8 cellular contexts compared by ENCODE assay signal in the genomic region with DNA sequence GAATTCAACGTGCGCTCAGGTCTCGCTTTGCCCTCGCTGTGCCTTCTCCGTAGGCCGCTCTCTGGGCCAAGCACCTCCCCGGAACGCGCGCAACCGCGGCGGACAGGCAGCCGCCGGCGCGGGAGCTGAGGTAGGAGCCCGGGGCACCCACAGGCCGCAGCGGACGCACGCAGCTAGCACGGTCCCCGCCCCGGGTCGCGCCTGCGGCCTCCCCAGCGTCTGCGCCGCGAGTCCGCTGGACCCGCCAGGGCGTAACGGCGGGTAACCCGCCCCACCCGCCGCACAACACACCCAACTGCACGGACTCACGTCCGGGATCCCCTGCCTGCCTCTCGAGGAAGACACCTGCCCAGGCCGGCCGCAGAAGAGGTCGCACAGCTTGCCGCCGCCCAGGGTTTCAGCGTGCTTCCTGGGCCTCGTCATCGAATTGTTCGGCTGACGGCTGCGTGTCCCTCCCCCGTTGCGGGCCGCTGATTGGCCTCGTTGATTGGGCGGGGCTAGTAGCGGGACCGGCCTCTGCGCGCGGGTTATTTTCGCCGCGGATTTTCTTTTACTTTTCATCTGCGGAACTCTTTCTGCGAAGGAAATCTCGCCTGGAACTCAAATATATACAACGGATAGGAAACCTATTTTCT. TPM values are rescaled to one million over a fixed set of nuclear protein-coding genes. Genes with fewer than 3 reads are reported as not detected.
DNase-seq lines count a peak whose midpoint lies in the region; ATAC-seq and TF ChIP-seq lines count a peak whose summit lies in the region.

A gene with protein sequence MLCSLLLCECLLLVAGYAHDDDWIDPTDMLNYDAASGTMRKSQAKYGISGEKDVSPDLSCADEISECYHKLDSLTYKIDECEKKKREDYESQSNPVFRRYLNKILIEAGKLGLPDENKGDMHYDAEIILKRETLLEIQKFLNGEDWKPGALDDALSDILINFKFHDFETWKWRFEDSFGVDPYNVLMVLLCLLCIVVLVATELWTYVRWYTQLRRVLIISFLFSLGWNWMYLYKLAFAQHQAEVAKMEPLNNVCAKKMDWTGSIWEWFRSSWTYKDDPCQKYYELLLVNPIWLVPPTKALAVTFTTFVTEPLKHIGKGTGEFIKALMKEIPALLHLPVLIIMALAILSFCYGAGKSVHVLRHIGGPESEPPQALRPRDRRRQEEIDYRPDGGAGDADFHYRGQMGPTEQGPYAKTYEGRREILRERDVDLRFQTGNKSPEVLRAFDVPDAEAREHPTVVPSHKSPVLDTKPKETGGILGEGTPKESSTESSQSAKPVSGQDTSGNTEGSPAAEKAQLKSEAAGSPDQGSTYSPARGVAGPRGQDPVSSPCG (minus strand): TSS at position 433 of the 635 bp plus-strand sequence. CDS start 13,047 bp downstream, outside the sequence.

- peaks cover 6 to 10% (median 9%) of the 10 kb centered on the region in 4 donors for H3K4me1 ChIP-seq in liver (ENCODE audit: control insufficient read depth in 4 of 4, insufficient read depth in 4 of 4, low read length in 3 of 4)

- no peaks in the 10 kb centered on the region for H3K27me3 ChIP-seq in liver (ENCODE audit: control insufficient read depth in 4 of 4, insufficient read depth in 4 of 4, low read length in 3 of 4)

- TF ChIP-seq RAD21 in liver (IDR thresholded peaks at IDR 0.05): no peak

- peak within 1 kb of the TSS; percentile 78 to 85 (median 81) for H3K4me3 ChIP-seq in liver (ENCODE audit: low read depth in 1 of 3, low read length in 3 of 3)

- ATAC-seq in GM19372 (IDR thresholded peaks at IDR 0.05; ENCODE audit: low read depth, unreplicated experiment): peak; percentile 92
- ATAC-seq in HG03558 (IDR thresholded peaks at IDR 0.05; ENCODE audit: extremely low read depth, unreplicated experiment): peak; percentile 79

- WGBS in liver: under 1% methylated on average over 72 of the region's 72 CpGs

- peaks cover 0 to 2% (median under 1%) of the 10 kb centered on the region in 4 donors for H3K36me3 ChIP-seq in liver (ENCODE audit: control insufficient read depth in 4 of 4, insufficient read depth in 3 of 4, low read depth in 1 of 4, low read length in 3 of 4)

- DNase-seq in C1 segment of cervical spinal cord (lab: John Stamatoyannopoulos, UW): peak; percentile 25 to 92 (median 82)
- peak; percentile 88 for DNase-seq in NCI-H774 (lab: John Stamatoyannopoulos, UW)
- DNase-seq in activated CD4-positive, alpha-beta T cell treated with anti-CD3 and anti-CD28 coated beads, Interleukin-2, amount 50 U/mL, for 48 hours: peak; percentile 92 to 94
- DNase-seq in dermis microvascular lymphatic vessel endothelial cell (ENCODE audit: low read depth in 2 of 2): peak; percentile 74 to 93
- peak; percentile 93 for DNase-seq in stimulated activated CD4-positive, alpha-beta T cell treated with anti-CD3 and anti-CD28 coated beads, Interleukin-4, amount 100 ng/mL, for 24 hours

- no peaks in the 10 kb centered on the region for H3K9me3 ChIP-seq in liver (ENCODE audit: control insufficient read depth in 4 of 4, low read length in 3 of 4)

- H3K27ac ChIP-seq in liver (ENCODE audit: low read depth in 1 of 2, low read length in 2 of 2): peak within 1 kb of the TSS; percentile 92 to 100

- H3K9ac ChIP-seq in liver (ENCODE audit: low read depth in 1 of 2, low read length in 2 of 2): peak within 1 kb of the TSS; percentile 75 to 95

- TF ChIP-seq CTCF in liver (IDR thresholded peaks at IDR 0.05; ENCODE audit: low read depth, low read length, missing input control): no peak

TF ChIP-seq in liver, 16 proteins besides CTCF, POLR2A, EP300 and RAD21:
- TF ChIP-seq SP1 (IDR thresholded peaks at IDR 0.05) (peak; percentile 38), YY1 (IDR thresholded peaks at IDR 0.05) (peak; percentile 56), EGR1 (IDR thresholded peaks at IDR 0.05; ENCODE audit: low read depth in 2 of 2) (peak in 1 of 2 donors; percentile 58), JUND (IDR thresholded peaks at IDR 0.05) (no peak), HNF4A (conservative IDR thresholded peaks at IDR 0.05) (peak in 1 of 2 donors; percentile 16)
- TF ChIP-seq, protein P1, sequence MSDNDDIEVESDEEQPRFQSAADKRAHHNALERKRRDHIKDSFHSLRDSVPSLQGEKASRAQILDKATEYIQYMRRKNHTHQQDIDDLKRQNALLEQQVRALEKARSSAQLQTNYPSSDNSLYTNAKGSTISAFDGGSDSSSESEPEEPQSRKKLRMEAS (IDR thresholded peaks at IDR 0.05): peak; percentile 24
- TF ChIP-seq, protein P2, sequence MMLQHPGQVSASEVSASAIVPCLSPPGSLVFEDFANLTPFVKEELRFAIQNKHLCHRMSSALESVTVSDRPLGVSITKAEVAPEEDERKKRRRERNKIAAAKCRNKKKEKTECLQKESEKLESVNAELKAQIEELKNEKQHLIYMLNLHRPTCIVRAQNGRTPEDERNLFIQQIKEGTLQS (IDR thresholded peaks at IDR 0.05): no peak
- TF ChIP-seq, protein P3, sequence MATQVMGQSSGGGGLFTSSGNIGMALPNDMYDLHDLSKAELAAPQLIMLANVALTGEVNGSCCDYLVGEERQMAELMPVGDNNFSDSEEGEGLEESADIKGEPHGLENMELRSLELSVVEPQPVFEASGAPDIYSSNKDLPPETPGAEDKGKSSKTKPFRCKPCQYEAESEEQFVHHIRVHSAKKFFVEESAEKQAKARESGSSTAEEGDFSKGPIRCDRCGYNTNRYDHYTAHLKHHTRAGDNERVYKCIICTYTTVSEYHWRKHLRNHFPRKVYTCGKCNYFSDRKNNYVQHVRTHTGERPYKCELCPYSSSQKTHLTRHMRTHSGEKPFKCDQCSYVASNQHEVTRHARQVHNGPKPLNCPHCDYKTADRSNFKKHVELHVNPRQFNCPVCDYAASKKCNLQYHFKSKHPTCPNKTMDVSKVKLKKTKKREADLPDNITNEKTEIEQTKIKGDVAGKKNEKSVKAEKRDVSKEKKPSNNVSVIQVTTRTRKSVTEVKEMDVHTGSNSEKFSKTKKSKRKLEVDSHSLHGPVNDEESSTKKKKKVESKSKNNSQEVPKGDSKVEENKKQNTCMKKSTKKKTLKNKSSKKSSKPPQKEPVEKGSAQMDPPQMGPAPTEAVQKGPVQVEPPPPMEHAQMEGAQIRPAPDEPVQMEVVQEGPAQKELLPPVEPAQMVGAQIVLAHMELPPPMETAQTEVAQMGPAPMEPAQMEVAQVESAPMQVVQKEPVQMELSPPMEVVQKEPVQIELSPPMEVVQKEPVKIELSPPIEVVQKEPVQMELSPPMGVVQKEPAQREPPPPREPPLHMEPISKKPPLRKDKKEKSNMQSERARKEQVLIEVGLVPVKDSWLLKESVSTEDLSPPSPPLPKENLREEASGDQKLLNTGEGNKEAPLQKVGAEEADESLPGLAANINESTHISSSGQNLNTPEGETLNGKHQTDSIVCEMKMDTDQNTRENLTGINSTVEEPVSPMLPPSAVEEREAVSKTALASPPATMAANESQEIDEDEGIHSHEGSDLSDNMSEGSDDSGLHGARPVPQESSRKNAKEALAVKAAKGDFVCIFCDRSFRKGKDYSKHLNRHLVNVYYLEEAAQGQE (IDR thresholded peaks at IDR 0.05): peak; percentile 58
TF ChIP-seq in liver: peak in this region for 6.

RNA-seq across cellular contexts. Expression of the gene that starts here (rescaled TPM):
- total RNA-seq in dermis microvascular lymphatic vessel endothelial cell (18.9 and 20.9 TPM in 2 replicates), liver (10 to 100 TPM; 16.5 to 39.3 TPM)
- 10 to 100 TPM; 11.6 to 14.0 TPM for polyA plus RNA-seq in liver

Comparison
In these comparisons a context has a peak if more than half of its experiments do, and no peak if none do; other contexts are left out.
1. Peak in every context shown above with its lines: DNase-seq, ATAC-seq, H3K4me3 ChIP-seq and H3K27ac ChIP-seq.